8 cellular contexts compared by ENCODE assay signal in genomic region chr20:2507875-2508630, GRCh38. TPM values are rescaled to one million over a fixed set of nuclear protein-coding genes. Genes with fewer than 3 reads are reported as not detected.
A peak's percentile ranks its signal among the peaks of the same experiment; 100 is the strongest.
DNase-seq lines count a peak whose midpoint lies in the region; ATAC-seq and TF ChIP-seq lines count a peak whose summit lies in the region.

No MANE protein-coding gene starts in this region.

- H3K27me3 ChIP-seq in BLaER1, result no peaks in the 10 kb centered on the region
- no peaks in the 10 kb centered on the region for H3K27me3 ChIP-seq in GM23248 (replicated peaks; ENCODE audit: insufficient read depth)
- no peaks in the 10 kb centered on the region for H3K27me3 ChIP-seq in PC-9 (ENCODE audit: insufficient read depth, low read depth)

- H3K4me2 ChIP-seq in BLaER1, result peak overlapping the region; percentile 97
- H3K4me2 ChIP-seq in GM23248 (ENCODE audit: unreplicated experiment), result peak overlapping the region; percentile 89
- H3K4me2 ChIP-seq in PC-9, result peak overlapping the region; percentile 88

- intact Hi-C loops in PC-9 (cut with micrococcal nuclease; ENCODE audit: unreplicated experiment), result no loop called here

- H3K9me2 ChIP-seq in GM23248 (ENCODE audit: insufficient read depth) (no peaks in the 10 kb centered on the region), PC-9 (ENCODE audit: insufficient read depth) (no peaks in the 10 kb centered on the region)

- peaks cover 2% of the 10 kb centered on the region for H3K36me3 Mint-ChIP-seq in endothelial cell (ENCODE audit: low read depth, unreplicated experiment)
- no peaks in the 10 kb centered on the region for H3K36me3 Mint-ChIP-seq in naive B cell

- CTCF ChIA-PET in PC-9 (lab: Charles Lee), result interaction anchor here (1.1 kb wide), 1 partner anchor 14 kb away, joined by 4 read pairs; no protein-coding TSS in a partner anchor

- H3K4me3 ChIP-seq in BLaER1, result peak overlapping the region; percentile 95
- peak overlapping the region; percentile 96 for H3K4me3 ChIP-seq in GM23248
- peak overlapping the region; percentile 65 for H3K4me3 ChIP-seq in PC-9

- POLR2A ChIA-PET in PC-9 (lab: Charles Lee; ENCODE audit: unreplicated experiment), result interaction anchor here (0.6 to 0.7 kb wide), 3 partner anchors 37 to 744 kb away, joined by 4 to 6 read pairs (median 4); no protein-coding TSS in a partner anchor

- no peaks in the 10 kb centered on the region for H3F3A ChIP-seq in GM23248 (ENCODE audit: insufficient read depth)
- H3F3A ChIP-seq in PC-9 (ENCODE audit: insufficient read depth, low read depth), result no peaks in the 10 kb centered on the region

- H3K79me2 ChIP-seq in GM23248 (ENCODE audit: insufficient read depth), result peaks cover 56% of the 10 kb centered on the region
- H3K79me2 ChIP-seq in PC-9 (ENCODE audit: low read depth), result peaks cover 22% of the 10 kb centered on the region

- H3K27me3 Mint-ChIP-seq in endothelial cell (ENCODE audit: unreplicated experiment) (peaks cover 2% of the 10 kb centered on the region), naive B cell (peaks cover 9 to 21% (median 16%) of the 10 kb centered on the region in 3 donors)

- peaks cover 18% of the 10 kb centered on the region for H3K4me1 ChIP-seq in BLaER1
- H3K4me1 ChIP-seq in GM23248 (ENCODE audit: insufficient read depth), result peaks cover 13% of the 10 kb centered on the region; the same call in 1 of the 2 replicates
- peaks cover 10% of the 10 kb centered on the region; the same call in 1 of the 2 replicates for H3K4me1 ChIP-seq in PC-9 (replicated peaks; ENCODE audit: insufficient read depth)

- WGBS in GM23248 (ENCODE audit: low coverage in 1 of 2, low lambda C conversion rate in 2 of 2, missing lambda C conversion rate in 2 of 2), 2 experiments, result 1 to 2% methylated on average over 19 to 22 of the region's 22 CpGs

- H3K9ac ChIP-seq in BLaER1, result peak overlapping the region; percentile 89
- H3K9ac ChIP-seq in GM23248, result peak overlapping the region; percentile 95

- no TSS peak for BruUV-seq in PC-9 (replicated peaks; lab: Mats Ljungman, UMichigan)

- DNase-seq in GM23248 (peak; percentile 62), PC-9 (peak in 1 of 2 experiments; percentile 7), endothelial cell (ENCODE audit: low spot score) (no peak), naive B cell (no peak), ureter (ENCODE audit: low spot score) (no peak), NCI-H1436 (lab: John Stamatoyannopoulos, UW) (no peak), retina (no peak)

- H3K9me3 ChIP-seq in BLaER1, result no peaks in the 10 kb centered on the region
- no peaks in the 10 kb centered on the region for H3K9me3 ChIP-seq in GM23248 (ENCODE audit: low read depth)
- no peaks in the 10 kb centered on the region for H3K9me3 ChIP-seq in PC-9 (ENCODE audit: insufficient read depth, low read depth)

- H3K27ac ChIP-seq in BLaER1 (peak overlapping the region; percentile 96), GM23248 (peak overlapping the region; percentile 71), PC-9 (no peak overlapping the region)

- H3K9me3 Mint-ChIP-seq in endothelial cell (ENCODE audit: unreplicated experiment) (no peaks in the 10 kb centered on the region), naive B cell (no peaks in the 10 kb centered on the region)

- H3K4me1 Mint-ChIP-seq in endothelial cell (ENCODE audit: unreplicated experiment), result peaks cover 18% of the 10 kb centered on the region
- peaks cover 16 to 34% (median 32%) of the 10 kb centered on the region in 3 donors for H3K4me1 Mint-ChIP-seq in naive B cell

- in situ Hi-C loops in GM23248 (cut with MboI), result no loop called here

- ATAC-seq in naive B cell (ENCODE audit: low read depth in 2 of 2), result peak in 1 of 2 donors; percentile 3

- TF ChIP-seq CTCF in PC-9 (conservative IDR thresholded peaks at IDR 0.05) (no peak), endothelial cell (IDR thresholded peaks at IDR 0.05; ENCODE audit: unreplicated experiment) (no peak)

- H3K4me3 Mint-ChIP-seq in endothelial cell (ENCODE audit: unreplicated experiment) (peak overlapping the region; percentile 98), naive B cell (peak overlapping the region; percentile 91 to 100 (median 100))

- H3K27ac Mint-ChIP-seq in endothelial cell (ENCODE audit: unreplicated experiment) (peak overlapping the region; percentile 61), naive B cell (peak overlapping the region; percentile 59 to 98 (median 82))

- no peaks in the 10 kb centered on the region for H4K20me1 ChIP-seq in BLaER1
- H4K20me1 ChIP-seq in GM23248 (ENCODE audit: insufficient read depth), result no peaks in the 10 kb centered on the region
- H4K20me1 ChIP-seq in PC-9 (ENCODE audit: insufficient read depth), result no peaks in the 10 kb centered on the region

- H2AFZ ChIP-seq in GM23248 (peak overlapping the region; percentile 94), PC-9 (peak overlapping the region; percentile 98)

- H3K36me3 ChIP-seq in BLaER1 (no peaks in the 10 kb centered on the region), GM23248 (ENCODE audit: low read depth) (no peaks in the 10 kb centered on the region), PC-9 (ENCODE audit: low read depth) (no peaks in the 10 kb centered on the region)

RNA-seq across cellular contexts. Expression of gene ZNF343, which starts 0.7 kb away (rescaled TPM):
- 7.5 and 11.0 TPM in 2 replicates for total RNA-seq in GM23248 (2014; rRNA removed; shearing (Covaris generic))
- polyA plus RNA-seq in GM23248 (2016; fragmentation: Nextera tagmentation; extraction: Ambion mirVana), result 7.0 and 8.1 TPM in 2 replicates
- total RNA-seq in PC-9 (2021), result 10.0 and 11.9 TPM in 2 replicates
- total RNA-seq in endothelial cell (ENCODE audit: unreplicated experiment), result 13.0 TPM
- polyA plus RNA-seq in naive B cell (ENCODE audit: low read depth in 6 of 6), result 10 to 100 TPM in 2 of 6 donors, 1 to 10 TPM in 3, not detected in 1; 4.6 to 13.8 (median 7.3) TPM
- 13.1 TPM for total RNA-seq in ureter

RNA-seq across cellular contexts. Expression of gene TMC2, which starts 28.3 kb away (rescaled TPM):
- total RNA-seq in GM23248 (2014; rRNA removed; shearing (Covaris generic)), result not detected in 2 replicates
- polyA plus RNA-seq in GM23248 (2016; fragmentation: Nextera tagmentation; extraction: Ambion mirVana), result not detected in 2 replicates
- not detected in 2 replicates for total RNA-seq in PC-9 (2021)
- not detected for total RNA-seq in endothelial cell (ENCODE audit: unreplicated experiment)
- polyA plus RNA-seq in naive B cell (ENCODE audit: low read depth in 6 of 6), result not detected
- not detected for total RNA-seq in ureter

RNA-seq across cellular contexts. Expression of gene SNRPB, which starts 37.5 kb away (rescaled TPM):
- total RNA-seq in GM23248 (2014; rRNA removed; shearing (Covaris generic)), result 234 and 280 TPM in 2 replicates
- polyA plus RNA-seq in GM23248 (2016; fragmentation: Nextera tagmentation; extraction: Ambion mirVana) (221 and 236 TPM in 2 replicates), naive B cell (ENCODE audit: low read depth in 6 of 6) (100 to 1,000 TPM; 310 to 412 (median 346) TPM)
- total RNA-seq in PC-9 (2021) (310 and 349 TPM in 2 replicates), endothelial cell (ENCODE audit: unreplicated experiment) (195 TPM), ureter (130 TPM)
